In genomic region chr7:76317782-76318487, GRCh38 we compare ENCODE assay signal across 1 cellular context.
A peak's percentile ranks its signal among the peaks of the same experiment; 100 is the strongest.
TF ChIP-seq lines count a peak whose summit lies in the region.

No MANE protein-coding gene starts in this region.

TF ChIP-seq in K562, 482 proteins besides CTCF, POLR2A, EP300 and RAD21 (continued from another document and continues in another):
- TF ChIP-seq ZBTB11 (CRISPR knock-in tag; IDR thresholded peaks at IDR 0.05), result peak in 1 of 3 experiments; percentile 56; a peak in 1 of 6 replicates
- TF ChIP-seq ATF7 (IDR thresholded peaks at IDR 0.05), result peak; percentile 89; the same call in 1 of the 2 replicates
- peak; percentile 54; the same call in 1 of the 2 replicates for TF ChIP-seq ZEB2 (IDR thresholded peaks at IDR 0.05)
- no peak for TF ChIP-seq ZNF3 (CRISPR knock-in tag; IDR thresholded peaks at IDR 0.05)
- TF ChIP-seq FUS (optimal IDR thresholded peaks at IDR 0.05; ENCODE audit: low read depth, low read length), result no peak
- no peak for TF ChIP-seq RFX7 (CRISPR knock-in tag; IDR thresholded peaks at IDR 0.05)
- TF ChIP-seq PKNOX1 (IDR thresholded peaks at IDR 0.05), result peak; percentile 38; the same call in 1 of the 2 replicates
- TF ChIP-seq NUFIP1 (IDR thresholded peaks at IDR 0.05; ENCODE audit: partially characterized antibody), result no peak
- TF ChIP-seq MXI1 (IDR thresholded peaks at IDR 0.05; ENCODE audit: low read depth, low read length), result peak; percentile 72; the same call in 1 of the 2 replicates
- peak; percentile 69 for TF ChIP-seq CXXC5 (CRISPR knock-in tag; IDR thresholded peaks at IDR 0.05)
- TF ChIP-seq ETS2 (tag; IDR thresholded peaks at IDR 0.05; ENCODE audit: borderline replicate concordance, poor library complexity, severe bottlenecking), result no peak
- TF ChIP-seq CBFA2T2 (conservative IDR thresholded peaks at IDR 0.05), result no peak
- TF ChIP-seq RBM25 (IDR thresholded peaks at IDR 0.05; ENCODE audit: low read depth, low read length, severe bottlenecking), result peak; percentile 90
- TF ChIP-seq NFYB (IDR thresholded peaks at IDR 0.05; ENCODE audit: extremely low read depth, insufficient read length), result peak; percentile 95
- peak; percentile 95; the same call in 1 of the 2 replicates for TF ChIP-seq GTF2F1 (IDR thresholded peaks at IDR 0.05; ENCODE audit: low read depth, low read length)
- TF ChIP-seq HBP1 (CRISPR knock-in tag; IDR thresholded peaks at IDR 0.05), result no peak
- TF ChIP-seq E2F6 (IDR thresholded peaks at IDR 0.05; ENCODE audit: borderline replicate concordance in 1 of 2, extremely low read depth in 1 of 2, insufficient read depth in 1 of 2, insufficient read length in 1 of 2, low read depth in 1 of 2, low read length in 1 of 2, poor library complexity in 1 of 2, severe bottlenecking in 1 of 2), result peak; percentile 55 to 70
- peak; percentile 72 for TF ChIP-seq SUPT5H (IDR thresholded peaks at IDR 0.05)
- no peak for TF ChIP-seq MTF1 (CRISPR knock-in tag; IDR thresholded peaks at IDR 0.05; ENCODE audit: borderline replicate concordance)
- peak; percentile 65; the same call in 1 of the 2 replicates for TF ChIP-seq ELF1 (tag; IDR thresholded peaks at IDR 0.05)
- TF ChIP-seq ETS1 (conservative IDR thresholded peaks at IDR 0.05; ENCODE audit: control insufficient read depth, low read depth, low read length), result no peak; the same call in 1 of the 2 replicates
- no peak for TF ChIP-seq ETV6 (IDR thresholded peaks at IDR 0.05; ENCODE audit: borderline replicate concordance in 1 of 2, low read depth in 2 of 2, low read length in 1 of 2)
- TF ChIP-seq ETV6 (CRISPR knock-in tag; IDR thresholded peaks at IDR 0.05; ENCODE audit: borderline replicate concordance), result no peak
- TF ChIP-seq RFX5 (IDR thresholded peaks at IDR 0.05; ENCODE audit: low read depth, low read length), result peak; percentile 100
- no peak for TF ChIP-seq ATF1 (CRISPR knock-in tag; IDR thresholded peaks at IDR 0.05)
- TF ChIP-seq ATF1 (tag; IDR thresholded peaks at IDR 0.05), result peak; percentile 81
- peak; percentile 65 for TF ChIP-seq VEZF1 (CRISPR knock-in tag; IDR thresholded peaks at IDR 0.05)
- TF ChIP-seq FOS (IDR thresholded peaks at IDR 0.05; ENCODE audit: extremely low read depth, insufficient read length), result peak; percentile 98
- no peak for TF ChIP-seq HOMEZ (CRISPR knock-in tag; IDR thresholded peaks at IDR 0.05)
- no peak for TF ChIP-seq SNIP1 (IDR thresholded peaks at IDR 0.05; ENCODE audit: low read depth)
- peak; percentile 71 for TF ChIP-seq MYNN (IDR thresholded peaks at IDR 0.05)
- TF ChIP-seq MYNN (CRISPR knock-in tag; IDR thresholded peaks at IDR 0.05), result no peak
- peak; percentile 52 for TF ChIP-seq CC2D1A (IDR thresholded peaks at IDR 0.05)
- TF ChIP-seq CTBP1 (IDR thresholded peaks at IDR 0.05; ENCODE audit: borderline replicate concordance), result peak; percentile 87
- TF ChIP-seq ZNF217 (CRISPR knock-in tag; IDR thresholded peaks at IDR 0.05), result no peak
- TF ChIP-seq PRPF4 (IDR thresholded peaks at IDR 0.05; ENCODE audit: insufficient read depth, low read depth, low read length, poor library complexity, severe bottlenecking), result no peak
- no peak for TF ChIP-seq CEBPG (CRISPR knock-in tag; IDR thresholded peaks at IDR 0.05)
- TF ChIP-seq CEBPG (tag; conservative IDR thresholded peaks at IDR 0.05 in 1 of 2, IDR thresholded peaks at IDR 0.05 in 1 of 2), result 0 out of 4 replicates have a peak, but pooled peaks of 1 of the 2 experiments have one; percentile 26
- 0 out of 2 replicates have a peak, but pooled peaks have one; percentile 5 for TF ChIP-seq ATF4 (CRISPR knock-in tag; IDR thresholded peaks at IDR 0.05)
- TF ChIP-seq ZNF764 (CRISPR knock-in tag; IDR thresholded peaks at IDR 0.05; ENCODE audit: low read depth), result no peak
- TF ChIP-seq HDAC1 (IDR thresholded peaks at IDR 0.05), result peak in 1 of 2 experiments; percentile 28; a peak in 1 of 4 replicates
- TF ChIP-seq TARDBP (IDR thresholded peaks at IDR 0.05), result 0 out of 2 replicates have a peak, but pooled peaks have one; percentile 11
- TF ChIP-seq SRF (CRISPR knock-in tag; IDR thresholded peaks at IDR 0.05), result peak in 1 of 2 experiments; percentile 70; a peak in 2 of 4 replicates
- TF ChIP-seq HES1 (IDR thresholded peaks at IDR 0.05; ENCODE audit: low read depth), result peak; percentile 29; the same call in 1 of the 2 replicates
- TF ChIP-seq THAP7 (CRISPR knock-in tag; IDR thresholded peaks at IDR 0.05), result 0 out of 2 replicates have a peak, but pooled peaks have one; percentile 22
- peak; percentile 71; the same call in 1 of the 2 replicates for TF ChIP-seq MTA3 (IDR thresholded peaks at IDR 0.05; ENCODE audit: borderline replicate concordance)
- peak; percentile 73 to 80; a peak in 3 of 4 replicates for TF ChIP-seq FOXK2 (conservative IDR thresholded peaks at IDR 0.05 in 1 of 2, IDR thresholded peaks at IDR 0.05 in 1 of 2; ENCODE audit: low read depth in 2 of 2)
- no peak for TF ChIP-seq TAF1 (IDR thresholded peaks at IDR 0.05; ENCODE audit: control insufficient read depth, extremely low read depth, insufficient read depth, low read length, severe bottlenecking)
- no peak for TF ChIP-seq NCOA2 (IDR thresholded peaks at IDR 0.05; ENCODE audit: partially characterized antibody in 2 of 2)
- TF ChIP-seq ZNF253 (CRISPR knock-in tag; conservative IDR thresholded peaks at IDR 0.05), result no peak
- TF ChIP-seq NR2F6 (CRISPR knock-in tag; IDR thresholded peaks at IDR 0.05), result no peak
- TF ChIP-seq ZKSCAN8 (CRISPR knock-in tag; IDR thresholded peaks at IDR 0.05), result no peak
- no peak for TF ChIP-seq IRF9 (tag; IDR thresholded peaks at IDR 0.05)
- peak; percentile 78 for TF ChIP-seq DPF2 (IDR thresholded peaks at IDR 0.05)
- TF ChIP-seq MBD2 (IDR thresholded peaks at IDR 0.05; ENCODE audit: borderline replicate concordance, low read depth), result peak; percentile 91
- peak; percentile 82 for TF ChIP-seq ZFX (CRISPR knock-in tag; IDR thresholded peaks at IDR 0.05)
- TF ChIP-seq TRIM28 (IDR thresholded peaks at IDR 0.05), result no peak
- no peak for TF ChIP-seq ZNF75A (CRISPR knock-in tag; IDR thresholded peaks at IDR 0.05)
- TF ChIP-seq STAT5A (IDR thresholded peaks at IDR 0.05; ENCODE audit: borderline replicate concordance, low read length), result no peak
- no peak for TF ChIP-seq U2AF2 (optimal IDR thresholded peaks at IDR 0.05; ENCODE audit: low read depth, low read length)
- TF ChIP-seq SMARCA4 (IDR thresholded peaks at IDR 0.05), result peak; percentile 48; the same call in 1 of the 2 replicates
